In genomic region chr2:68467077-68467960, GRCh38 we compare ENCODE assay signal across 8 cellular contexts. TPM values are rescaled to one million over a fixed set of nuclear protein-coding genes. Genes with fewer than 3 reads are reported as not detected.
DNase-seq lines count a peak whose midpoint lies in the region; ATAC-seq and TF ChIP-seq lines count a peak whose summit lies in the region.

TSS of gene APLF (plus strand) at chr2:68467585. CDS start at chr2:68467732, 147 bp downstream.
TSS of gene FBXO48 (minus strand) at chr2:68467294. CDS start at chr2:68465145, 2,149 bp downstream.

- H3K4me3 ChIP-seq in esophagus (ENCODE audit: low read depth in 1 of 2, low read length in 2 of 2) = peak within 1 kb of the TSS; percentile 86
- H3K4me3 ChIP-seq in mucosa of rectum (ENCODE audit: low read length in 2 of 2) = peak within 1 kb of the TSS; percentile 88 to 93

- peak within 1 kb of the TSS; percentile 86 to 97 for H3K9ac ChIP-seq in mucosa of rectum (ENCODE audit: low read depth in 1 of 2, low read length in 2 of 2)

- H3K36me3 ChIP-seq in esophagus (ENCODE audit: control insufficient read depth in 2 of 2, insufficient read depth in 2 of 2, low read length in 1 of 2) = no peaks in the 10 kb centered on the region
- H3K36me3 ChIP-seq in mucosa of rectum (ENCODE audit: control insufficient read depth in 2 of 2, insufficient read depth in 2 of 2, low read length in 2 of 2) = no peaks in the 10 kb centered on the region

- H3K27me3 ChIP-seq in esophagus (ENCODE audit: control insufficient read depth in 1 of 2, insufficient read depth in 2 of 2, low read length in 2 of 2) = no peaks in the 10 kb centered on the region
- no peaks in the 10 kb centered on the region for H3K27me3 ChIP-seq in mucosa of rectum (ENCODE audit: control insufficient read depth in 2 of 2, insufficient read depth in 2 of 2, low read length in 2 of 2)

- peak; percentile 92 for ATAC-seq in GM21737 (IDR thresholded peaks at IDR 0.05; ENCODE audit: unreplicated experiment)

- H3K4me1 ChIP-seq in esophagus (ENCODE audit: control insufficient read depth in 2 of 2, insufficient read depth in 2 of 2, low read length in 1 of 2) = peaks cover 0 to 4% of the 10 kb centered on the region in 2 donors
- H3K4me1 ChIP-seq in mucosa of rectum (ENCODE audit: control insufficient read depth in 2 of 2, insufficient read depth in 2 of 2, low read length in 2 of 2) = peaks cover 9 to 19% of the 10 kb centered on the region in 2 donors

- peak within 1 kb of the TSS; percentile 93 to 97 for H3K27ac ChIP-seq in esophagus (ENCODE audit: low read depth in 2 of 2, low read length in 1 of 2)
- peak within 1 kb of the TSS; percentile 84 for H3K27ac ChIP-seq in mucosa of rectum (ENCODE audit: low read depth in 2 of 2, low read length in 2 of 2)

- WGBS in esophagus, 2 donors = 0% methylated on average over 76 to 82 of the region's 82 CpGs

- peak; percentile 98 for DNase-seq in DMS79 (lab: John Stamatoyannopoulos, UW)
- peak; percentile 96 for DNase-seq in KG1 (lab: John Stamatoyannopoulos, UW)
- DNase-seq in activated T-cell treated with anti-CD3 and anti-CD28 coated beads, Interleukin-2, amount 50 U/mL, for 48 hours = peak; percentile 97 to 99
- peak; percentile 98 to 99 for DNase-seq in stimulated activated CD8-positive, alpha-beta memory T cell treated with anti-CD3 and anti-CD28 coated beads, Interleukin-4, amount 100 ng/mL, for 4 hours (ENCODE audit: low read depth in 2 of 2, low spot score in 1 of 2)

- no peaks in the 10 kb centered on the region for H3K9me3 ChIP-seq in esophagus (ENCODE audit: control insufficient read depth in 2 of 2, insufficient read depth in 1 of 2, low read depth in 1 of 2, low read length in 1 of 2)
- no peaks in the 10 kb centered on the region for H3K9me3 ChIP-seq in mucosa of rectum (ENCODE audit: control insufficient read depth in 2 of 2, low read length in 2 of 2)

TF ChIP-seq in PFSK-1, 5 proteins besides CTCF, POLR2A, EP300 and RAD21:
- no peak for TF ChIP-seq REST (IDR thresholded peaks at IDR 0.05; ENCODE audit: insufficient read depth in 1 of 2, low read depth in 2 of 2, low read length in 2 of 2)
- TF ChIP-seq SIN3A (IDR thresholded peaks at IDR 0.05; ENCODE audit: borderline replicate concordance, insufficient read depth, low read length) = peak; percentile 66; the same call in 1 of the 2 replicates

RNA-seq across cellular contexts. Expression of gene APLF, which starts in this region (rescaled TPM):
- polyA plus RNA-seq in PFSK-1 (2012; ENCODE audit: insufficient read length, low read depth) = not detected
- 1 to 10 TPM; 1.1 to 1.3 TPM for polyA plus RNA-seq in esophagus

RNA-seq across cellular contexts. Expression of gene FBXO48, which starts in this region (rescaled TPM):
- polyA plus RNA-seq in PFSK-1 (2012; ENCODE audit: insufficient read length, low read depth) = 0.06 TPM
- polyA plus RNA-seq in esophagus = under 1 TPM; 0.44 to 0.61 TPM

Comparison
In these comparisons a context has a peak if more than half of its experiments do, and no peak if none do; other contexts are left out.
1. Peak in every context shown above with its lines: DNase-seq, ATAC-seq, H3K4me3 ChIP-seq and H3K27ac ChIP-seq.